14 cellular contexts compared by ENCODE assay signal in the genomic region with DNA sequence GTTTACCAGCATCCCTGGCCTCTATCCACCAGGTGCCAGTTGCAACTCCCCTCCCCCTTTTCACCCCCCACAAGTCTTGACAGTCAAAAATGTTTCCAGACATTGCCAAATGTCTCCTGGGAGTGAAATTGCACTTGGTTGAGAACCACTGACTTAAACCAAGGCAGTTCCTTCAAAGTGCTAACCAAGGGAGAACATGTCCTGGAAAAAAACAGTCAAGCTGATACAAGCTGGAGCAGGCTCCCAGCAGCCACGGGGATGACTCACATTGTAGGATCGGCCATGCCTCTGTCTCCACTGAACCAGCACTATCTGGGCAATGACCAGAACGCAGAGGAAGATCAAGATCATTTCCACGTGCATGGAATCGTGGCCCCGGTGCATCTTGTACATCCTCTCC. TPM values are rescaled to one million over a fixed set of nuclear protein-coding genes. Genes with fewer than 3 reads are reported as not detected.
A peak's percentile ranks its signal among the peaks of the same experiment; 100 is the strongest.
DNase-seq lines count a peak whose midpoint lies in the region; ATAC-seq and TF ChIP-seq lines count a peak whose summit lies in the region.
"Had no signal": no experiment of that assay in that cellular context is flagged by ENCODE, and none has a peak within 500 bp of the region (broad histone marks: within the 10 kb centered on the region; RNA-seq: fewer than 3 reads in every experiment).

No MANE protein-coding gene starts in this region.

- DNase-seq in GM03348 (ENCODE audit: low spot score): peak; percentile 69
- DNase-seq in PC-9: peak; percentile 30 to 35
- peak; percentile 31 for DNase-seq in prostate gland (ENCODE audit: low spot score)
- DNase-seq in middle frontal gyrus (ENCODE audit: extremely low spot score, low spot score): no peak
- no peak for DNase-seq in RPMI8226
- DNase-seq in SW 1271 (lab: John Stamatoyannopoulos, UW): no peak
- DNase-seq: GF-D8, left colon, NCI-H2107, right lobe of liver had no signal

- TF ChIP-seq POLR2A in prostate gland (IDR thresholded peaks at IDR 0.05): no peak

- H3F3A ChIP-seq in PC-9 (ENCODE audit: insufficient read depth, low read depth): no peaks in the 10 kb centered on the region

- ATAC-seq in esophagus mucosa (peak; percentile 95), GM18511 (IDR thresholded peaks at IDR 0.05; ENCODE audit: unreplicated experiment) (no peak)
- ATAC-seq: left colon had no signal

- CTCF ChIA-PET in PC-9 (lab: Charles Lee): no interaction called here

- H3K4me3 ChIP-seq in PC-9 (no peak overlapping the region), prostate gland (no peak overlapping the region)
- H3K4me3 ChIP-seq: dorsolateral prefrontal cortex, right lobe of liver, SK-N-MC had no signal

- H3K27me3 ChIP-seq in PC-9 (ENCODE audit: insufficient read depth, low read depth) (no peaks in the 10 kb centered on the region), prostate gland (replicated peaks; ENCODE audit: insufficient read depth) (no peaks in the 10 kb centered on the region)
- H3K27me3 ChIP-seq: dorsolateral prefrontal cortex, right lobe of liver had no signal

- H3K4me2 ChIP-seq in PC-9: no peak overlapping the region

- WGBS in prostate gland: 25% methylated on average over 6 of the region's 6 CpGs

- POLR2A ChIA-PET in PC-9 (lab: Charles Lee; ENCODE audit: unreplicated experiment): no interaction called here

- H3K4me1 ChIP-seq in PC-9 (replicated peaks; ENCODE audit: insufficient read depth): no peaks in the 10 kb centered on the region
- H3K4me1 ChIP-seq in prostate gland (replicated peaks): no peaks in the 10 kb centered on the region
- H3K4me1 ChIP-seq: right lobe of liver had no signal

- no peaks in the 10 kb centered on the region for H3K9me2 ChIP-seq in PC-9 (ENCODE audit: insufficient read depth)

- no peaks in the 10 kb centered on the region for H4K20me1 ChIP-seq in PC-9 (ENCODE audit: insufficient read depth)

- H3K27ac ChIP-seq in PC-9 (no peak overlapping the region), prostate gland (peak overlapping the region in 1 of 2 donors; percentile 12)
- H3K27ac ChIP-seq: right lobe of liver, SK-N-MC had no signal

- H3K9me3 ChIP-seq in PC-9 (ENCODE audit: insufficient read depth, low read depth) (no peaks in the 10 kb centered on the region), prostate gland (no peaks in the 10 kb centered on the region)
- H3K9me3 ChIP-seq: right lobe of liver had no signal

- H3K36me3 ChIP-seq in PC-9 (ENCODE audit: low read depth): no peaks in the 10 kb centered on the region
- no peaks in the 10 kb centered on the region for H3K36me3 ChIP-seq in prostate gland
- H3K36me3 ChIP-seq: right lobe of liver had no signal

- TF ChIP-seq CTCF in PC-9 (conservative IDR thresholded peaks at IDR 0.05): no peak
- TF ChIP-seq CTCF in prostate gland (IDR thresholded peaks at IDR 0.05): no peak

- H3K79me2 ChIP-seq in PC-9 (ENCODE audit: low read depth): no peaks in the 10 kb centered on the region

- no peak overlapping the region for H2AFZ ChIP-seq in PC-9

- no TSS peak for BruUV-seq in PC-9 (replicated peaks; lab: Mats Ljungman, UMichigan)

- intact Hi-C loops in PC-9 (cut with micrococcal nuclease; ENCODE audit: unreplicated experiment): no loop called here
- intact Hi-C loops in prostate gland (cut with DNase I): no loop called here

RNA-seq across cellular contexts. Expression of gene RNF175, which starts 11.4 kb away (rescaled TPM):
- total RNA-seq in PC-9 (2021) (not detected in 2 replicates), esophagus mucosa (not detected), prostate gland (1 to 10 TPM in 1 of 2 donors, not detected in 1; 1.9 TPM)
- total RNA-seq: left colon had no signal

RNA-seq across cellular contexts. Expression of gene SFRP2, which starts 40.5 kb away (rescaled TPM):
- total RNA-seq in PC-9 (2021): not detected in 2 replicates
- 4.7 TPM for total RNA-seq in esophagus mucosa
- 1 to 10 TPM; 3.7 to 6.1 TPM for total RNA-seq in prostate gland
- total RNA-seq: right lobe of liver had no signal

Comparison
In these comparisons a context has a peak if more than half of its experiments do, and no peak if none do; other contexts are left out.
1. DNase-seq: peak in GM03348 (single experiment), PC-9 (2 of 2) and prostate gland (single experiment); none in middle frontal gyrus (single experiment), RPMI8226 (single experiment) and SW 1271 (0 of 2).